1 cellular context compared by ENCODE assay signal in genomic region chr1:116465845-116466685, GRCh38.
TF ChIP-seq lines count a peak whose summit lies in the region.

No MANE protein-coding gene starts in this region.

TF ChIP-seq in HepG2, 621 proteins besides CTCF, POLR2A, EP300 and RAD21 (continued from another document and continues in another):
- TF ChIP-seq ZNF407 (CRISPR knock-in tag; IDR thresholded peaks at IDR 0.05; ENCODE audit: not compliant biosample characterization) (no peak), MAX (IDR thresholded peaks at IDR 0.05) (peak; percentile 67), SMAD1 (CRISPR knock-in tag; IDR thresholded peaks at IDR 0.05; ENCODE audit: borderline replicate concordance, low read depth) (no peak; the same call in 1 of the 2 replicates), ZBTB43 (CRISPR knock-in tag; conservative IDR thresholded peaks at IDR 0.05) (peak; percentile 85; the same call in 1 of the 2 replicates), TRAFD1 (CRISPR knock-in tag; IDR thresholded peaks at IDR 0.05; ENCODE audit: borderline replicate concordance) (no peak), NONO (IDR thresholded peaks at IDR 0.05) (no peak), NONO (CRISPR knock-in tag; conservative IDR thresholded peaks at IDR 0.05) (peak; percentile 74), MLXIP (CRISPR knock-in tag; IDR thresholded peaks at IDR 0.05; ENCODE audit: borderline replicate concordance) (no peak), BRCA1 (CRISPR knock-in tag; IDR thresholded peaks at IDR 0.05) (0 out of 2 replicates have a peak, but pooled peaks have one; percentile 93), CCDC6 (CRISPR knock-in tag; IDR thresholded peaks at IDR 0.05) (peak; percentile 50; the same call in 1 of the 2 replicates), ZNF367 (CRISPR knock-in tag; IDR thresholded peaks at IDR 0.05; ENCODE audit: borderline replicate concordance) (no peak), AHDC1 (CRISPR knock-in tag; IDR thresholded peaks at IDR 0.05; ENCODE audit: borderline replicate concordance) (peak; percentile 87; the same call in 1 of the 2 replicates), TRIM22 (IDR thresholded peaks at IDR 0.05) (no peak), KDM3A (CRISPR knock-in tag; IDR thresholded peaks at IDR 0.05; ENCODE audit: low read depth) (no peak; the same call in 1 of the 2 replicates), SIX4 (CRISPR knock-in tag; IDR thresholded peaks at IDR 0.05) (no peak), CEBPG (CRISPR knock-in tag; IDR thresholded peaks at IDR 0.05) (peak; percentile 42; the same call in 1 of the 2 replicates), MAZ (IDR thresholded peaks at IDR 0.05; ENCODE audit: borderline replicate concordance, low read depth, low read length) (no peak), MAZ (CRISPR knock-in tag; IDR thresholded peaks at IDR 0.05; ENCODE audit: low read depth) (peak; percentile 34; the same call in 1 of the 2 replicates)
